In the genomic region with DNA sequence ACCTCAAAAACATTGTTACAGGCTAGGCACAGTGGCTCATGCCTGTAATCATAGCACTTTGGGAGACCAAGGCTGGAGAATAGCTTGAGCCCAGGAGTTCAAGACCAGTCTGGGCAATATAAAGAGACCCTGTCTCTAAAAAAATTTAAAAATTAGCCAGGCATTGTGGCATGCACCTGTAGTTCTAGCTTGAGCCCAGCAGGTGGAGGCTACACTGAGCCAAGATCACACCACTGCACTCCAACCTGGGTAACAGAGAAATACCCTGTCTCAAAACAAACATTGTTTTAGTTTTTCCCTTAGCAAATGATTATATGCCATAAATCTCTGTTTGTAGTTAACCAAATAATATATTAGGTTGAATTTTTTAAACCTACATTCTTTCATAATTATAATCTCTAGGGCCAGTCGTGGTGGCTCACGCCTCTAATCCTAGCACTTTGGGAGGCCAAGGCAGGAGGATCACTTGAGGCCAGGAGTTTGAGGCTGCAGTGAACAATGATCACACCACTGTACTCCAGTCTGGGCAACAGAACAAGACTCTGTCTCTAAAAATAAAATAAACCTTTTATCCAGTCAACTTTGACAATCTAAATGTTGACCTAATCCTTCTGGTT, we compare ENCODE assay signal across 8 cellular contexts. TPM values are rescaled to one million over a fixed set of nuclear protein-coding genes. Genes with fewer than 3 reads are reported as not detected.
DNase-seq lines count a peak whose midpoint lies in the region; ATAC-seq and TF ChIP-seq lines count a peak whose summit lies in the region.

No MANE protein-coding gene starts in this region.

- no peaks in the 10 kb centered on the region for H4K20me1 ChIP-seq in neural cell (ENCODE audit: insufficient read depth)

- H3K9me3 ChIP-seq in neural cell (ENCODE audit: low read length), result no peaks in the 10 kb centered on the region

- no peaks in the 10 kb centered on the region for H3F3A ChIP-seq in neural cell (ENCODE audit: insufficient read depth, low read length, poor library complexity, severe bottlenecking)

- TF ChIP-seq EP300 in neural cell (conservative IDR thresholded peaks at IDR 0.05; ENCODE audit: poor library complexity, severe bottlenecking), result no peak

- H3K27me3 ChIP-seq in dorsolateral prefrontal cortex (no peaks in the 10 kb centered on the region), neural cell (ENCODE audit: insufficient read depth, low read depth, low read length) (no peaks in the 10 kb centered on the region)

- no peaks in the 10 kb centered on the region for H3K36me3 ChIP-seq in neural cell (ENCODE audit: insufficient read depth, low read length)

- TF ChIP-seq CTCF in dorsolateral prefrontal cortex (IDR thresholded peaks at IDR 0.05 in 54 of 56, conservative IDR thresholded peaks at IDR 0.05 in 2 of 56; ENCODE audit: low read depth in 1 of 56, partially characterized antibody in 56 of 56) (peak in 53 of 56 donors; percentile 22 to 61 (median 41)), neural cell (IDR thresholded peaks at IDR 0.05; ENCODE audit: poor library complexity, severe bottlenecking) (peak; percentile 65)

- H3K4me3 ChIP-seq in dorsolateral prefrontal cortex, result no peak overlapping the region
- H3K4me3 ChIP-seq in neural cell (ENCODE audit: low read length), result no peak overlapping the region

- H3K9me2 ChIP-seq in neural cell (ENCODE audit: insufficient read depth, low read length), result no peaks in the 10 kb centered on the region

- H3K79me2 ChIP-seq in neural cell (replicated peaks; ENCODE audit: insufficient read depth, low read length), result no peaks in the 10 kb centered on the region

- intact Hi-C loops in dorsolateral prefrontal cortex (cut with DNase I), result no loop called here

- TF ChIP-seq RAD21 in neural cell (conservative IDR thresholded peaks at IDR 0.05), result peak; percentile 54

- H2AFZ ChIP-seq in neural cell (ENCODE audit: low read depth, low read length), result no peak overlapping the region

- ATAC-seq in HG03135 (IDR thresholded peaks at IDR 0.05; ENCODE audit: unreplicated experiment), result peak; percentile 65
- no peak for ATAC-seq in HG03159 (IDR thresholded peaks at IDR 0.05; ENCODE audit: unreplicated experiment)
- no peak for ATAC-seq in HG02852 (IDR thresholded peaks at IDR 0.05; ENCODE audit: unreplicated experiment)

- H3K4me2 ChIP-seq in neural cell (ENCODE audit: low read length), result no peak overlapping the region

- no peak overlapping the region for H3K27ac ChIP-seq in dorsolateral prefrontal cortex
- H3K27ac ChIP-seq in neural cell (ENCODE audit: low read length), result no peak overlapping the region

- DNase-seq in NCI-H1436 (lab: John Stamatoyannopoulos, UW) (peak; percentile 10), NCI-H1436 treated with DMSO at 0.1 percent for 48 hours (lab: John Stamatoyannopoulos, UW) (no peak), T-helper 9 cell (peak; percentile 7), dorsolateral prefrontal cortex (no peak)

- no peak overlapping the region for H3K9ac ChIP-seq in neural cell (ENCODE audit: low read length)

TF ChIP-seq in neural cell, 6 proteins besides CTCF, POLR2A, EP300 and RAD21:
- TF ChIP-seq TAF1 (IDR thresholded peaks at IDR 0.05; ENCODE audit: low read depth), result no peak
- TF ChIP-seq SMC3 (conservative IDR thresholded peaks at IDR 0.05; ENCODE audit: poor library complexity), result peak; percentile 70
TF ChIP-seq in neural cell: peak in this region for 1.

RNA-seq across cellular contexts. Expression of gene CYP20A1, which starts 13.3 kb away (rescaled TPM):
- 10 to 100 TPM in 103 of 120 experiments, 1 to 10 TPM in 17; 5.5 to 22.0 (median 12.8) TPM for total RNA-seq in dorsolateral prefrontal cortex
- 12.9 and 13.8 TPM in 2 replicates for polyA plus RNA-seq in neural cell
- polyA minus RNA-seq in neural cell, result 29.0 and 31.6 TPM in 2 replicates

Comparison
In these comparisons a context has a peak if more than half of its experiments do, and no peak if none do; other contexts are left out.
1. DNase-seq: peak in NCI-H1436 (single experiment) and T-helper 9 cell (single experiment); none in NCI-H1436 treated with DMSO at 0.1 percent for 48 hours (single experiment) and dorsolateral prefrontal cortex (0 of 10).